Comparison of ENCODE assay signal across 17 cellular contexts in the genomic region with DNA sequence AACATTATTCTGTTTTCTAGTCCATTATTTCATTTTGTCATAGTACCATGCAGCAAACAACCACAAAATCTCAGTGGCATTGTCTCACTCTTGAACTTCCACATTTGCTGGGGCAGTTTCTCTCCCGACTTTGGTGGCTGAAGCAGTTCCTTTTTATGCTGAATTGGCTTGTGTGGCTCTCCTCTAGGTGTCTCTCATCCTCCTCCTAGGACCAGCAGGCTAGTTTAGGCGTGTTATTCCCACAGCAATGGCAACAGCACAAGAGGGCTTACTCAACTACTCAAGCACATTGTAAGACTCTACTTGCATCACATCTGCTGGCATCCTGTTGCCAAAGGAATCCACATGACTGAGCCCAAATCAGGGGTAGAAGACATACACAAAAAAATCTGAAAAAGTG.
DNase-seq lines count a peak whose midpoint lies in the region; ATAC-seq and TF ChIP-seq lines count a peak whose summit lies in the region.
"Had no signal": no experiment of that assay in that cellular context is flagged by ENCODE, and none has a peak within 500 bp of the region (broad histone marks: within the 10 kb centered on the region; RNA-seq: fewer than 3 reads in every experiment).

No MANE protein-coding gene starts in this region.

- H4K91ac ChIP-seq in H9 (ENCODE audit: insufficient read length, low read depth, low read length): no peak overlapping the region

- no peak overlapping the region for H3K27ac Mint-ChIP-seq in H9
- H3K27ac Mint-ChIP-seq: activated naive CD8-positive, alpha-beta T cell; CD4-positive, alpha-beta memory T cell; memory B cell had no signal

- WGBS in H9 (ENCODE audit: extremely low coverage, insufficient read length, low lambda C conversion rate): no CpG with 5 or more reads among the region's 2 CpGs
- WGBS in iPS DF 6.9 (ENCODE audit: insufficient coverage, insufficient read length): no CpG with 5 or more reads among the region's 2 CpGs

- H3K23me2 ChIP-seq in H9 (ENCODE audit: insufficient read length, low read depth, low read length, poor library complexity, severe bottlenecking): no peaks in the 10 kb centered on the region

- no peaks in the 10 kb centered on the region; the same call in 1 of the 2 replicates for H3K4me1 ChIP-seq in H9 (ENCODE audit: insufficient read depth, low read length)
- no peaks in the 10 kb centered on the region for H3K4me1 ChIP-seq in iPS DF 6.9 (ENCODE audit: control insufficient read depth, insufficient read depth, low read length)

- no peak overlapping the region for H3K4me3 ChIP-seq in iPS DF 6.9 (ENCODE audit: low read length)
- H3K4me3 ChIP-seq: hepatocyte had no signal

- no peaks in the 10 kb centered on the region for H3K36me3 ChIP-seq in iPS DF 6.9 (ENCODE audit: control insufficient read depth, insufficient read depth, low read length)

- no peak overlapping the region for H3K4me3 Mint-ChIP-seq in H9
- H3K4me3 Mint-ChIP-seq: activated naive CD8-positive, alpha-beta T cell; CD4-positive, alpha-beta memory T cell; memory B cell had no signal

- H2BK20ac ChIP-seq in H9 (ENCODE audit: low read depth, low read length, poor library complexity, severe bottlenecking): no peak overlapping the region

- no peak overlapping the region for H3K14ac ChIP-seq in H9 (ENCODE audit: insufficient read depth, low read length)

- no peaks in the 10 kb centered on the region for H3K27me3 Mint-ChIP-seq in H9 (ENCODE audit: low read depth)

- no peaks in the 10 kb centered on the region for H4K20me1 ChIP-seq in H9 (ENCODE audit: control insufficient read depth, insufficient read depth, insufficient read length)

- H3K4me2 ChIP-seq in H9 (ENCODE audit: insufficient read depth, insufficient read length, low read length): no peak overlapping the region
- H3K4me2 ChIP-seq: hepatocyte, KMS-11 had no signal

- DNase-seq in H9: peak; percentile 69
- DNase-seq in NAMALWA (ENCODE audit: low spot score): peak; percentile 22
- DNase-seq in SK-MEL-5 (ENCODE audit: low read depth, low spot score): peak; percentile 69
- DNase-seq in iPS DF 6.9 (ENCODE audit: low read depth, low spot score): peak; percentile 18
- no peak for DNase-seq in SHP77 (lab: John Stamatoyannopoulos, UW)
- DNase-seq: activated CD8-positive, alpha-beta memory T cell treated with anti-CD3 and anti-CD28 coated beads, Interleukin-2, amount 50 U/mL, for 48 hours; CD4-positive, alpha-beta memory T cell; central memory CD4-positive, alpha-beta T cell; NCI-H2107; Right ventricle myocardium superior had no signal

- no peak overlapping the region for H3K18ac ChIP-seq in H9 (ENCODE audit: insufficient read length, low read depth, low read length)

- no peak overlapping the region for H2BK120ac ChIP-seq in H9 (ENCODE audit: low read depth, low read length, poor library complexity, severe bottlenecking)

- no peaks in the 10 kb centered on the region for H3K27me3 ChIP-seq in H9 (ENCODE audit: insufficient read depth, low read length)
- H3K27me3 ChIP-seq in iPS DF 6.9 (ENCODE audit: control insufficient read depth, insufficient read depth, low read length): no peaks in the 10 kb centered on the region
- H3K27me3 ChIP-seq: hepatocyte had no signal

- H2BK5ac ChIP-seq in H9 (ENCODE audit: insufficient read length, low read length): no peak overlapping the region

- in situ Hi-C loops in SK-MEL-5 (cut with HindIII; ENCODE audit: low pct_unique_long_range_greater_than_20kb, low sequenced_read_pairs): no loop called here

- no peak overlapping the region for H3K9ac ChIP-seq in H9 (ENCODE audit: extremely low read depth, insufficient read length, low read length)
- H3K9ac ChIP-seq: KMS-11 had no signal

- H3T11ph ChIP-seq in H9 (ENCODE audit: low read length): no peak overlapping the region

- no peak overlapping the region for H3K56ac ChIP-seq in H9 (ENCODE audit: insufficient read length, low read depth, low read length)

- H3K79me1 ChIP-seq in H9 (ENCODE audit: insufficient read depth, low read depth, low read length, poor library complexity, severe bottlenecking): no peaks in the 10 kb centered on the region

- H4K5ac ChIP-seq in H9 (ENCODE audit: insufficient read length, low read depth, low read length): no peak overlapping the region

- no peak overlapping the region for H3K27ac ChIP-seq in H9 (ENCODE audit: insufficient read length, low read depth, low read length)
- H3K27ac ChIP-seq in iPS DF 6.9 (ENCODE audit: low read length): no peak overlapping the region
- H3K27ac ChIP-seq: hepatocyte, KMS-11 had no signal

- no peak overlapping the region for H2BK15ac ChIP-seq in H9 (ENCODE audit: low read depth, low read length)

- H3K9me3 Mint-ChIP-seq in H9: no peaks in the 10 kb centered on the region
- H3K9me3 Mint-ChIP-seq: memory B cell had no signal

- no peaks in the 10 kb centered on the region for H3K36me3 Mint-ChIP-seq in H9 (ENCODE audit: insufficient read depth in 1 of 3, low read depth in 3 of 3)
- H3K36me3 Mint-ChIP-seq: CD4-positive, alpha-beta memory T cell; memory B cell had no signal

- H3K4ac ChIP-seq in H9 (ENCODE audit: low read depth, low read length): no peak overlapping the region

- no peaks in the 10 kb centered on the region for H3K9me3 ChIP-seq in H9 (ENCODE audit: control insufficient read depth, low read depth, low read length)
- H3K9me3 ChIP-seq in iPS DF 6.9 (ENCODE audit: control insufficient read depth, insufficient read depth, low read length): no peaks in the 10 kb centered on the region

- H4K8ac ChIP-seq in H9 (replicated peaks; ENCODE audit: insufficient read length, low read depth, low read length): no peak overlapping the region

- H3K23ac ChIP-seq in H9 (ENCODE audit: insufficient read length, low read depth, low read length): no peak overlapping the region

- no peak overlapping the region for H2BK12ac ChIP-seq in H9 (ENCODE audit: insufficient read length, low read depth, low read length)

- ATAC-seq in GM19035 (IDR thresholded peaks at IDR 0.05; ENCODE audit: unreplicated experiment) (no peak), HG03442 (IDR thresholded peaks at IDR 0.05; ENCODE audit: unreplicated experiment) (no peak), HG02571 (IDR thresholded peaks at IDR 0.05; ENCODE audit: unreplicated experiment) (no peak)

- peak; percentile 40; the same call in 2 of the 3 replicates for TF ChIP-seq CTCF in H9 (conservative IDR thresholded peaks at IDR 0.05)

- H2AK5ac ChIP-seq in H9 (ENCODE audit: insufficient read length, low read length): no peak overlapping the region

- no peaks in the 10 kb centered on the region for H3K79me2 ChIP-seq in H9 (ENCODE audit: insufficient read depth, low read length)
- H3K79me2 ChIP-seq: hepatocyte had no signal

- H3K4me1 Mint-ChIP-seq in H9: 0 out of 4 replicates have a peak, but pooled peaks cover 4 to 5% of the 10 kb centered on the region in 2 experiments
- H3K4me1 Mint-ChIP-seq: CD4-positive, alpha-beta memory T cell; memory B cell had no signal

- H2AFZ ChIP-seq in H9 (ENCODE audit: low read length): no peak overlapping the region
- H2AFZ ChIP-seq: hepatocyte had no signal

Comparison
In these comparisons a context has a peak if more than half of its experiments do, and no peak if none do; other contexts are left out.
1. DNase-seq: peak in H9 (single experiment), NAMALWA (single experiment), SK-MEL-5 (single experiment) and iPS DF 6.9 (single experiment); none in SHP77 (0 of 2).